19 cellular contexts compared by ENCODE assay signal in genomic region chr10:25125151-25125550, GRCh38. TPM values are rescaled to one million over a fixed set of nuclear protein-coding genes. Genes with fewer than 3 reads are reported as not detected.
DNase-seq lines count a peak whose midpoint lies in the region; ATAC-seq and TF ChIP-seq lines count a peak whose summit lies in the region.
"Had no signal": no experiment of that assay in that cellular context is flagged by ENCODE, and none has a peak within 500 bp of the region (broad histone marks: within the 10 kb centered on the region; RNA-seq: fewer than 3 reads in every experiment).

No MANE protein-coding gene starts in this region.

- DNase-seq in DMS 273 (lab: John Stamatoyannopoulos, UW; ENCODE audit: unreplicated experiment): peak; percentile 42
- DNase-seq in DMS 273 treated with DMSO at 0.1 percent for 48 hours (lab: John Stamatoyannopoulos, UW): no peak
- peak; percentile 56 for DNase-seq in NCI-H446 treated with DMSO at 0.1 percent for 48 hours (lab: John Stamatoyannopoulos, UW)
- peak; percentile 62 for DNase-seq in endodermal cell
- peak; percentile 78 for DNase-seq in neuronal stem cell (ENCODE audit: low spot score)
- DNase-seq in activated gamma-delta T cell treated with Interleukin-2 at 50 U/mL for 16 hours: no peak
- no peak for DNase-seq in NCI-H345 treated with DMSO at 0.1 percent for 48 hours (lab: John Stamatoyannopoulos, UW; ENCODE audit: unreplicated experiment)
- DNase-seq: activated CD4-positive, alpha-beta T cell treated with anti-CD3 and anti-CD28 coated beads, Interleukin-2, amount 50 U/mL, for 1 hour; activated T-cell treated with anti-CD3 and anti-CD28 coated beads, Interleukin-2, amount 50 U/mL, for 1 hour; ovary; small intestine; transverse colon had no signal

- H3K23ac ChIP-seq in neuronal stem cell (ENCODE audit: low read depth, low read length, poor library complexity): no peak overlapping the region

- no peak overlapping the region for H2BK12ac ChIP-seq in neuronal stem cell (ENCODE audit: low read length)

- H3K4me3 ChIP-seq in endodermal cell (ENCODE audit: low read length) (no peak overlapping the region), neuronal stem cell (ENCODE audit: low read length in 2 of 2) (peak overlapping the region in 1 of 2 donors; percentile 4)
- H3K4me3 ChIP-seq: ovary, SJSA1, transverse colon had no signal

- no peak overlapping the region for H2BK120ac ChIP-seq in neuronal stem cell (ENCODE audit: low read depth, low read length)

- H3K36me3 ChIP-seq in endodermal cell (ENCODE audit: control insufficient read depth, insufficient read depth, low read length) (no peaks in the 10 kb centered on the region), neuronal stem cell (replicated peaks in 1 of 2; ENCODE audit: control insufficient read depth in 2 of 2, insufficient read depth in 2 of 2, low read length in 2 of 2) (no peaks in the 10 kb centered on the region)
- H3K36me3 ChIP-seq: ovary, SJSA1, transverse colon had no signal

- no peaks in the 10 kb centered on the region for H3K27me3 Mint-ChIP-seq in endodermal cell (ENCODE audit: insufficient read depth)

- H3K9ac ChIP-seq in endodermal cell (ENCODE audit: extremely low read depth, low read length, poor library complexity, severe bottlenecking) (no peak overlapping the region), neuronal stem cell (ENCODE audit: low read depth, low read length, poor library complexity) (no peak overlapping the region)

- H3K79me1 ChIP-seq in neuronal stem cell (ENCODE audit: low read depth, low read length): no peaks in the 10 kb centered on the region

- peak overlapping the region; percentile 76 for H2AFZ ChIP-seq in neuronal stem cell (ENCODE audit: low read length)

- H2BK15ac ChIP-seq in neuronal stem cell (ENCODE audit: low read length): no peak overlapping the region

- H3K27me3 ChIP-seq in endodermal cell (ENCODE audit: control insufficient read depth, insufficient read depth, low read length, poor library complexity, severe bottlenecking) (no peaks in the 10 kb centered on the region), neuronal stem cell (ENCODE audit: control insufficient read depth in 3 of 3, insufficient read depth in 3 of 3, low read depth in 1 of 3, low read length in 3 of 3) (no peaks in the 10 kb centered on the region)
- H3K27me3 ChIP-seq: foreskin keratinocyte, ovary, SJSA1, transverse colon had no signal

- no peak overlapping the region for H4K91ac ChIP-seq in neuronal stem cell (ENCODE audit: low read depth, low read length, poor library complexity)

- H3K27ac Mint-ChIP-seq in endodermal cell: no peak overlapping the region
- H3K27ac Mint-ChIP-seq: mesothelial cell of epicardium had no signal

- TF ChIP-seq CTCF in endodermal cell (conservative IDR thresholded peaks at IDR 0.05): no peak

- no peak overlapping the region for H3K4me3 Mint-ChIP-seq in endodermal cell
- H3K4me3 Mint-ChIP-seq: mesothelial cell of epicardium had no signal

- H3K9me3 ChIP-seq in endodermal cell (ENCODE audit: control insufficient read depth, low read length) (no peaks in the 10 kb centered on the region), neuronal stem cell (replicated peaks in 1 of 2; ENCODE audit: control insufficient read depth in 2 of 2, insufficient read depth in 1 of 2, low read depth in 1 of 2, low read length in 2 of 2) (peaks cover 0 to 8% of the 10 kb centered on the region in 2 donors)
- H3K9me3 ChIP-seq: ovary, SJSA1, transverse colon had no signal

- H3K4me2 ChIP-seq in neuronal stem cell (ENCODE audit: insufficient read depth, low read length, poor library complexity, severe bottlenecking): peak overlapping the region; percentile 46

- H3K4ac ChIP-seq in neuronal stem cell (ENCODE audit: low read length): no peak overlapping the region

- no peak overlapping the region for H2BK5ac ChIP-seq in neuronal stem cell (ENCODE audit: low read length)

- 69 to 74% methylated on average over 2 to 8 of the region's 8 CpGs for WGBS in endodermal cell (ENCODE audit: insufficient coverage in 1 of 2, insufficient read length in 1 of 2), 2 experiments
- WGBS in neuronal stem cell (ENCODE audit: extremely low coverage in 2 of 2, insufficient read length in 2 of 2, insufficient replicate concordance in 1 of 2), 2 donors: no CpG with 5 or more reads among the region's 8 CpGs

- H3K18ac ChIP-seq in neuronal stem cell (ENCODE audit: low read length): peak overlapping the region; percentile 84

- no peaks in the 10 kb centered on the region for H3K4me1 Mint-ChIP-seq in endodermal cell
- H3K4me1 Mint-ChIP-seq: mesothelial cell of epicardium had no signal

- H3K36me3 Mint-ChIP-seq in endodermal cell (ENCODE audit: low read depth): no peaks in the 10 kb centered on the region
- H3K36me3 Mint-ChIP-seq: mesothelial cell of epicardium had no signal

- no peak overlapping the region for H2AK5ac ChIP-seq in neuronal stem cell (ENCODE audit: low read depth, low read length)

- H3K27ac ChIP-seq in endodermal cell (ENCODE audit: low read depth, low read length) (peak overlapping the region; percentile 42), neuronal stem cell (replicated peaks; ENCODE audit: low read length) (peak overlapping the region; percentile 66)
- H3K27ac ChIP-seq: 22Rv1, C4-2B, foreskin keratinocyte, ovary, SJSA1, transverse colon had no signal

- H4K8ac ChIP-seq in neuronal stem cell (ENCODE audit: low read depth, low read length): no peak overlapping the region

- H3K14ac ChIP-seq in neuronal stem cell (ENCODE audit: low read length): no peak overlapping the region

- ATAC-seq in GM18519 (IDR thresholded peaks at IDR 0.05; ENCODE audit: low FRiP score, unreplicated experiment): no peak
- ATAC-seq: foreskin keratinocyte had no signal

- H3K4me1 ChIP-seq in endodermal cell (ENCODE audit: control insufficient read depth, insufficient read depth, low read length) (no peaks in the 10 kb centered on the region), neuronal stem cell (ENCODE audit: control insufficient read depth in 2 of 2, insufficient read depth in 1 of 2, low read depth in 1 of 2, low read length in 2 of 2) (peaks cover 7 to 11% of the 10 kb centered on the region in 2 donors)
- H3K4me1 ChIP-seq: foreskin keratinocyte, SJSA1, transverse colon had no signal

- H3K9me3 Mint-ChIP-seq in endodermal cell: peaks cover 5% of the 10 kb centered on the region

RNA-seq across cellular contexts. Expression of gene GPR158, which starts 49.6 kb away (rescaled TPM):
- under 1 TPM; 0.09 to 0.29 TPM for total RNA-seq in endodermal cell
- polyA plus RNA-seq in endodermal cell (2013, experiment 1 of 2): 0.14 TPM
- 0.12 TPM for polyA plus RNA-seq in endodermal cell (2013, experiment 2 of 2)
- 0.15 TPM for polyA plus RNA-seq in neuronal stem cell (2013, experiment 1 of 2)
- 0.12 TPM for polyA plus RNA-seq in neuronal stem cell (2013, experiment 2 of 2)
- total RNA-seq: foreskin keratinocyte, MCF 10A had no signal
- polyA plus RNA-seq: foreskin keratinocyte had no signal

Comparison
In these comparisons a context has a peak if more than half of its experiments do, and no peak if none do; other contexts are left out.
1. DNase-seq: peak in DMS 273 (single experiment), NCI-H446 treated with DMSO at 0.1 percent for 48 hours (single experiment), endodermal cell (single experiment) and neuronal stem cell (single experiment); none in DMS 273 treated with DMSO at 0.1 percent for 48 hours (single experiment), activated gamma-delta T cell treated with Interleukin-2 at 50 U/mL for 16 hours (single experiment) and NCI-H345 treated with DMSO at 0.1 percent for 48 hours (single experiment).